In genomic region chr1:162185299-162185698, GRCh38 we compare ENCODE assay signal across 1 cellular context.
TF ChIP-seq lines count a peak whose summit lies in the region.

No MANE protein-coding gene starts in this region.

TF ChIP-seq in K562, 482 proteins besides CTCF, POLR2A, EP300 and RAD21 (continued from another document and continues in another):
- TF ChIP-seq MAX (CRISPR knock-in tag; IDR thresholded peaks at IDR 0.05) (no peak), HNRNPUL1 (IDR thresholded peaks at IDR 0.05; ENCODE audit: low read length) (no peak), THAP7 (CRISPR knock-in tag; IDR thresholded peaks at IDR 0.05) (no peak), NFRKB (IDR thresholded peaks at IDR 0.05; ENCODE audit: low read depth) (no peak), ZBTB1 (CRISPR knock-in tag; IDR thresholded peaks at IDR 0.05; ENCODE audit: borderline replicate concordance, low read depth) (no peak), CCNT2 (IDR thresholded peaks at IDR 0.05; ENCODE audit: borderline replicate concordance, extremely low read depth, insufficient read length, low read depth, low read length) (no peak), RFX1 (IDR thresholded peaks at IDR 0.05) (no peak), MEF2D (tag; conservative IDR thresholded peaks at IDR 0.05; ENCODE audit: low read depth) (no peak), CGGBP1 (CRISPR knock-in tag; IDR thresholded peaks at IDR 0.05) (no peak), ZBTB40 (IDR thresholded peaks at IDR 0.05) (no peak), ZBTB40 (CRISPR knock-in tag; IDR thresholded peaks at IDR 0.05) (no peak), TCF7 (IDR thresholded peaks at IDR 0.05; ENCODE audit: borderline replicate concordance) (no peak), ESRRA (IDR thresholded peaks at IDR 0.05; ENCODE audit: borderline replicate concordance, low read depth) (no peak), ZNF518B (CRISPR knock-in tag; IDR thresholded peaks at IDR 0.05) (no peak), ZNF655 (CRISPR knock-in tag; IDR thresholded peaks at IDR 0.05) (no peak), CHD1 (IDR thresholded peaks at IDR 0.05; ENCODE audit: low read length) (no peak), ARID2 (IDR thresholded peaks at IDR 0.05) (no peak), SRSF1 (IDR thresholded peaks at IDR 0.05; ENCODE audit: low read depth, low read length) (no peak), NFATC3 (IDR thresholded peaks at IDR 0.05) (no peak), RAD51 (IDR thresholded peaks at IDR 0.05; ENCODE audit: borderline replicate concordance, low read depth) (no peak), MYBL2 (IDR thresholded peaks at IDR 0.05; ENCODE audit: low read depth) (no peak), MYBL2 (CRISPR knock-in tag; IDR thresholded peaks at IDR 0.05; ENCODE audit: borderline replicate concordance) (no peak), ZSCAN32 (CRISPR knock-in tag; IDR thresholded peaks at IDR 0.05) (no peak), ZNF561 (CRISPR knock-in tag; conservative IDR thresholded peaks at IDR 0.05) (no peak), HCFC1 (IDR thresholded peaks at IDR 0.05; ENCODE audit: low read depth, low read length) (no peak), E2F8 (IDR thresholded peaks at IDR 0.05; ENCODE audit: low read depth, partially characterized antibody) (no peak), RBM15 (IDR thresholded peaks at IDR 0.05; ENCODE audit: insufficient read depth, low read length) (no peak), ZNF217 (CRISPR knock-in tag; IDR thresholded peaks at IDR 0.05) (no peak), RBM14 (IDR thresholded peaks at IDR 0.05; ENCODE audit: borderline replicate concordance, insufficient read depth, low read depth, low read length) (no peak), CBFA2T3 (IDR thresholded peaks at IDR 0.05) (peak; percentile 70), ZNF311 (CRISPR knock-in tag; IDR thresholded peaks at IDR 0.05) (no peak), ZNF830 (CRISPR knock-in tag; IDR thresholded peaks at IDR 0.05) (no peak), ZNF436 (CRISPR knock-in tag; IDR thresholded peaks at IDR 0.05) (no peak), HNRNPK (IDR thresholded peaks at IDR 0.05; ENCODE audit: low read depth, low read length, poor library complexity, severe bottlenecking) (no peak), RHOXF2B (CRISPR knock-in tag; conservative IDR thresholded peaks at IDR 0.05) (no peak), MNT (conservative IDR thresholded peaks at IDR 0.05) (no peak), ZNF583 (CRISPR knock-in tag; IDR thresholded peaks at IDR 0.05) (no peak), CC2D1A (IDR thresholded peaks at IDR 0.05) (no peak), PCBP2 (IDR thresholded peaks at IDR 0.05; ENCODE audit: low read depth, low read length, poor library complexity, severe bottlenecking) (no peak), PCBP1 (IDR thresholded peaks at IDR 0.05; ENCODE audit: low read depth, low read length, poor library complexity, severe bottlenecking) (no peak), HLTF (IDR thresholded peaks at IDR 0.05) (no peak), TSC22D4 (tag; IDR thresholded peaks at IDR 0.05) (no peak), NCOR1 (IDR thresholded peaks at IDR 0.05) (peak; percentile 32; the same call in 1 of the 2 replicates), SLC30A9 (CRISPR knock-in tag; IDR thresholded peaks at IDR 0.05) (no peak), MYNN (IDR thresholded peaks at IDR 0.05) (no peak), MYNN (CRISPR knock-in tag; IDR thresholded peaks at IDR 0.05) (no peak), ZNF398 (CRISPR knock-in tag; IDR thresholded peaks at IDR 0.05) (no peak)
